In genomic region chr20:45791668-45792512, GRCh38 we compare ENCODE assay signal across 8 cellular contexts. TPM values are rescaled to one million over a fixed set of nuclear protein-coding genes. Genes with fewer than 3 reads are reported as not detected.
DNase-seq lines count a peak whose midpoint lies in the region.

Gene DNTTIP1, plus strand, starts transcription at chr20:45791954. Its CDS starts 51 bp downstream, at chr20:45792005.
Gene WFDC3, minus strand, starts transcription at chr20:45791883. Its CDS starts 1,908 bp downstream, at chr20:45789975.

- H3K4me3 ChIP-seq in HAP-1 (peak within 1 kb of the TSS; percentile 85), SK-N-MC (peak within 1 kb of the TSS; percentile 83)

- H3K27ac ChIP-seq in SK-N-MC = 0 out of 2 replicates have a peak within 1 kb of the TSS, but pooled peaks have one; percentile 49

- H3K9me3 ChIP-seq in HAP-1 (no peaks in the 10 kb centered on the region), SK-N-MC (ENCODE audit: low read depth, low read length) (no peaks in the 10 kb centered on the region)

- H3K4me1 ChIP-seq in HAP-1 = no peaks in the 10 kb centered on the region

- in situ Hi-C loops in G401 (cut with HindIII; ENCODE audit: low sequenced_read_pairs) (no loop called here), HAP-1 (cut with MboI; ENCODE audit: low sequenced_read_pairs) (no loop called here)

- peak within 1 kb of the TSS; percentile 94 for H3K9ac ChIP-seq in SK-N-MC (ENCODE audit: insufficient read length)

- H3K36me3 ChIP-seq in HAP-1 (replicated peaks) = peaks cover 22% of the 10 kb centered on the region
- peaks cover 25% of the 10 kb centered on the region for H3K36me3 ChIP-seq in SK-N-MC (ENCODE audit: insufficient read depth, low read length)

- H3K27me3 ChIP-seq in HAP-1 (ENCODE audit: low read depth) = no peaks in the 10 kb centered on the region

- DNase-seq in G401 (ENCODE audit: low spot score) (peak; percentile 87), HAP-1 (ENCODE audit: low spot score in 2 of 2) (peak; percentile 82 to 95), MV-4-11 (lab: John Stamatoyannopoulos, UW) (peak; percentile 82), SK-N-MC (ENCODE audit: low read depth, low spot score) (no peak), glomerular visceral epithelial cell (ENCODE audit: extremely low spot score) (peak; percentile 93), nucleus accumbens (lab: John Stamatoyannopoulos, UW) (peak; percentile 5 to 91 (median 79)), superior temporal gyrus (ENCODE audit: extremely low spot score) (peak; percentile 91)
- peak; percentile 87 for DNase-seq in activated naive CD4-positive, alpha-beta T cell treated with anti-CD3 and anti-CD28 coated beads, Interleukin-2, amount 50 U/mL, for 16 hours

RNA-seq across cellular contexts. Expression of gene DNTTIP1, which starts in this region (rescaled TPM):
- total RNA-seq in G401 (2014; rRNA removed; shearing (Covaris generic)) = 40.4 and 43.3 TPM in 2 replicates

RNA-seq across cellular contexts. Expression of gene WFDC3, which starts in this region (rescaled TPM):
- not detected in 2 replicates for total RNA-seq in G401 (2014; rRNA removed; shearing (Covaris generic))
